Comparison of ENCODE assay signal across 8 cellular contexts in the genomic region with DNA sequence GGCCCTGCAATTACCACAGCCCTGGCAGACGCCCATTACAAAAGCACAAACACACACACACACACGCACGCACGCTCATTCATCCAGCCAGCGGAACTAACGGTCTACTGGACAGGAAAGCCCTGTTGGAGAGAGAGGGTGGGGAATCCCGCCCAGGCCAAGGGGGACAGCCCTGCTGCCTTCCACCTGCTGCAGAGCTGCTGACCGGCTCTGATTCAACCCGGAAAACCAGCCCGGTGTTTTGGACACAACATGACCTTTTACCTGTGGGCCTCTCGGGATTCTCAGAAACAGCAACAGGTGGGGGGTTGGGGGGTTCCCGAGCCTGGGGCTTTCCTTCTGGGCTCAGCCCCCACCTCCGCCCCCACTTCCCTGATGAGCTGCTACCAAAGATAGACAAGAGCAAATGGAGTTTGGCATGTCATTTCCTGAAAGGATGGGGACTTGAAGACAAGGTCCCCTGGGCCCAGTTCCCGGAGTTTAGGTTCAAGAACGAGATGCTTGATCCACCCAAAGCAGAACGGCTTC. TPM values are rescaled to one million over a fixed set of nuclear protein-coding genes. Genes with fewer than 3 reads are reported as not detected.
DNase-seq lines count a peak whose midpoint lies in the region; ATAC-seq and TF ChIP-seq lines count a peak whose summit lies in the region.

No MANE protein-coding gene starts in this region.

- no peaks in the 10 kb centered on the region for H3K27me3 Mint-ChIP-seq in MCF 10A (ENCODE audit: insufficient read depth, unreplicated experiment)

- H3K36me3 ChIP-seq in breast epithelium (no peaks in the 10 kb centered on the region), body of pancreas (replicated peaks in 1 of 2; ENCODE audit: insufficient read depth in 1 of 2, low read depth in 2 of 2) (no peaks in the 10 kb centered on the region), left lung (no peaks in the 10 kb centered on the region), Karpas-422 (ENCODE audit: insufficient read depth, low read length) (no peaks in the 10 kb centered on the region)

- BruUV-seq in MCF 10A (replicated peaks; lab: Mats Ljungman, UMichigan), result no TSS peak

- peak overlapping the region in 1 of 2 donors; percentile 25 for H3K27ac ChIP-seq in breast epithelium
- peak overlapping the region in 1 of 4 donors; percentile 23 for H3K27ac ChIP-seq in body of pancreas
- H3K27ac ChIP-seq in left lung, result peak overlapping the region in 1 of 2 donors; percentile 5
- H3K27ac ChIP-seq in Karpas-422 (ENCODE audit: low read length), result no peak overlapping the region

- no peaks in the 10 kb centered on the region for H3K9me2 ChIP-seq in Karpas-422 (replicated peaks; ENCODE audit: insufficient read depth, low read length)

- ATAC-seq in body of pancreas (peak; percentile 40), left lung (peak; percentile 73), HG03135 (IDR thresholded peaks at IDR 0.05; ENCODE audit: unreplicated experiment) (no peak)

- H4K20me1 ChIP-seq in Karpas-422 (ENCODE audit: insufficient read depth, low read depth, low read length), result no peaks in the 10 kb centered on the region

- no peak overlapping the region for H3K9ac ChIP-seq in Karpas-422 (ENCODE audit: low read length)

- no peak overlapping the region for H3K4me3 Mint-ChIP-seq in MCF 10A (ENCODE audit: unreplicated experiment)

- no peak overlapping the region for H2AFZ ChIP-seq in Karpas-422 (ENCODE audit: low read length)

- H3K4me1 ChIP-seq in breast epithelium (peaks cover 0 to 3% of the 10 kb centered on the region in 2 donors), body of pancreas (no peaks in the 10 kb centered on the region), left lung (peaks cover 0 to 37% of the 10 kb centered on the region in 2 donors), Karpas-422 (ENCODE audit: low read length) (no peaks in the 10 kb centered on the region)

- H3K79me2 ChIP-seq in Karpas-422 (ENCODE audit: low read length), result no peaks in the 10 kb centered on the region

- H3K27me3 ChIP-seq in breast epithelium (no peaks in the 10 kb centered on the region), body of pancreas (no peaks in the 10 kb centered on the region), left lung (no peaks in the 10 kb centered on the region), Karpas-422 (ENCODE audit: low read length) (no peaks in the 10 kb centered on the region)

- peaks cover 6% of the 10 kb centered on the region for H3K36me3 Mint-ChIP-seq in MCF 10A (ENCODE audit: insufficient read depth, unreplicated experiment)

- 47 to 56% methylated on average over 14 to 16 of the region's 16 CpGs for WGBS in body of pancreas, 2 donors

- H3K4me2 ChIP-seq in Karpas-422 (ENCODE audit: low read depth, low read length, poor library complexity, severe bottlenecking), result no peak overlapping the region

- H3K9me3 ChIP-seq in breast epithelium (no peaks in the 10 kb centered on the region), body of pancreas (no peaks in the 10 kb centered on the region), left lung (no peaks in the 10 kb centered on the region), Karpas-422 (ENCODE audit: low read length) (no peaks in the 10 kb centered on the region)

- intact Hi-C loops in MCF 10A (cut with micrococcal nuclease), result no loop called here
- intact Hi-C loops in breast epithelium (cut with DNase I; ENCODE audit: low total_unique reads), result no loop called here
- intact Hi-C loops in body of pancreas (cut with DNase I), result no loop called here
- intact Hi-C loops in left lung (cut with DNase I), result no loop called here

- H3K9me3 Mint-ChIP-seq in MCF 10A (ENCODE audit: unreplicated experiment), result no peaks in the 10 kb centered on the region

- TF ChIP-seq CTCF in MCF 10A (IDR thresholded peaks at IDR 0.05; ENCODE audit: unreplicated experiment), result no peak
- TF ChIP-seq CTCF in breast epithelium (IDR thresholded peaks at IDR 0.05), result no peak
- no peak for TF ChIP-seq CTCF in body of pancreas (IDR thresholded peaks at IDR 0.05)
- no peak for TF ChIP-seq CTCF in left lung (IDR thresholded peaks at IDR 0.05)

- no peak overlapping the region for H3K4me3 ChIP-seq in breast epithelium
- H3K4me3 ChIP-seq in body of pancreas, result no peak overlapping the region
- H3K4me3 ChIP-seq in left lung, result no peak overlapping the region
- no peak overlapping the region for H3K4me3 ChIP-seq in Karpas-422 (ENCODE audit: low read length)

- POLR2A ChIA-PET in MCF 10A (lab: Yijun Ruan, JAX), result interaction anchor here (0.6 to 3.8 kb wide), 13 partner anchors 8 to 559 kb away, joined by 3 to 22 read pairs (median 6); a partner anchor contains a TSS

- peak; percentile 75 for DNase-seq in MCF 10A (ENCODE audit: unreplicated experiment)
- no peak for DNase-seq in breast epithelium (ENCODE audit: low spot score in 2 of 2)
- peak in 2 of 4 donors; percentile 24 to 55 for DNase-seq in body of pancreas
- peak in 1 of 2 donors; percentile 55 for DNase-seq in left lung
- no peak for DNase-seq in Karpas-422
- no peak for DNase-seq in NCI-H1694 treated with DMSO at 0.1 percent for 48 hours (lab: John Stamatoyannopoulos, UW)
- no peak for DNase-seq in AML-193 (lab: John Stamatoyannopoulos, UW)

- CTCF ChIA-PET in MCF 10A (lab: Yijun Ruan, JAX), result interaction anchor here (0.6 to 1.8 kb wide), 8 partner anchors 12 to 383 kb away, joined by 3 to 7 read pairs (median 4); a partner anchor contains a TSS

- no peak for TF ChIP-seq POLR2A in breast epithelium (IDR thresholded peaks at IDR 0.05)
- no peak for TF ChIP-seq POLR2A in body of pancreas (IDR thresholded peaks at IDR 0.05)

- H3K4me1 Mint-ChIP-seq in MCF 10A (ENCODE audit: insufficient read depth, unreplicated experiment), result peaks cover 31% of the 10 kb centered on the region

- H3K27ac Mint-ChIP-seq in MCF 10A (ENCODE audit: low read depth, unreplicated experiment), result peak overlapping the region; percentile 63

RNA-seq across cellular contexts. Expression of a gene that starts 18.5 kb away (rescaled TPM):
- total RNA-seq in MCF 10A (2022) (56.7 and 80.6 TPM in 2 replicates), breast epithelium (10 to 100 TPM in 1 of 3 donors, 1 to 10 TPM in 2; 6.2 to 24.3 (median 7.4) TPM), body of pancreas (10 to 100 TPM; 20.2 to 36.3 TPM), left lung (10 to 100 TPM; 59.4 to 80.5 TPM)
- not detected in 2 replicates for total RNA-seq in Karpas-422 (2014; rRNA removed; shearing (Covaris generic); ENCODE audit: low replicate concordance)

RNA-seq across cellular contexts. Expression of a gene that starts 23.1 kb away (rescaled TPM):
- 29.6 and 36.8 TPM in 2 replicates for total RNA-seq in MCF 10A (2022)
- total RNA-seq in breast epithelium, result 10 to 100 TPM; 14.1 to 21.6 (median 19.9) TPM
- total RNA-seq in body of pancreas, result 10 to 100 TPM; 13.5 to 19.4 TPM
- total RNA-seq in left lung, result 10 to 100 TPM; 42.8 to 55.6 TPM
- total RNA-seq in Karpas-422 (2014; rRNA removed; shearing (Covaris generic); ENCODE audit: low replicate concordance), result 8.1 and 14.0 TPM in 2 replicates

RNA-seq across cellular contexts. Expression of a gene that starts 45.9 kb away (rescaled TPM):
- 72.1 and 72.5 TPM in 2 replicates for total RNA-seq in MCF 10A (2022)
- 10 to 100 TPM; 29.6 to 55.7 (median 44.6) TPM for total RNA-seq in breast epithelium
- 10 to 100 TPM; 12.2 to 23.6 TPM for total RNA-seq in body of pancreas
- 10 to 100 TPM; 39.4 to 48.7 TPM for total RNA-seq in left lung
- 150 and 256 TPM in 2 replicates for total RNA-seq in Karpas-422 (2014; rRNA removed; shearing (Covaris generic); ENCODE audit: low replicate concordance)

RNA-seq across cellular contexts. Expression of a gene that starts 57.0 kb away (rescaled TPM):
- 11.2 and 12.8 TPM in 2 replicates for total RNA-seq in MCF 10A (2022)
- total RNA-seq in breast epithelium, result under 1 TPM in 1 of 3 donors, not detected in 2; 0.16 TPM
- total RNA-seq in body of pancreas, result 1 to 10 TPM; 3.0 to 4.9 TPM
- total RNA-seq in left lung, result not detected
- 0.86 and 1.4 TPM in 2 replicates for total RNA-seq in Karpas-422 (2014; rRNA removed; shearing (Covaris generic); ENCODE audit: low replicate concordance)
